Comparison of ENCODE assay signal across 9 cellular contexts in the genomic region with DNA sequence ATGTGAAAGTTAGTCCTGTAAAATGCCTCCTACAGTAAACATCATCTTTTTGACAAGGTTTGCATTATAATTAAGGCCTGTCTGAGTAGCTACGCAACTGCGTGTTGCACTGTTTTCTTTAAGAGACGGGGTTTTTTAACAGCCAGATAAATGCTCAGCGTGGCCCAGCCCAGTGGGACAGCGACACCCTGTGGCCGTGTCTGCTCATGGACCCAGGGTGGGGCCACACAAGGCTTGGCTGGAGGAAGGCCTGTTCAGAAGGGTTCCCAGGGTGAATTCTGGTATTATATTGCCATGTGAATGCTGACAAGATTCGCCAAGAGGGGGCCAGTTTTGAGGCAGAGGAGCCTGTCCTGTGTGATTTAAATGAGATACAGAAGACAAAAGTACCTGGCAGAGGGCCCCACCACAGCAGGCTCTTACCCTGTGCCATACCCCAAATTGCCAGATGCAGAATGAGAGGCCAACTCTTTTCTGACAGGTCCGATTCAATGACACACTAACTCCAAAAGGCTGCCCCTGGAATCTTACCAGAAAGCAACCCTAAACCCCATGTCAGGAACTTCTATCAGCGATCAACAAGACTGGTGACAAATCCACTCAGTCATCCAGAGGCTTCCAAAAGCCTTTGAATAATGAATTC.
DNase-seq lines count a peak whose midpoint lies in the region; ATAC-seq, FAIRE-seq and TF ChIP-seq lines count a peak whose summit lies in the region.
"Had no signal": no experiment of that assay in that cellular context is flagged by ENCODE, and none has a peak within 500 bp of the region (broad histone marks: within the 10 kb centered on the region; RNA-seq: fewer than 3 reads in every experiment).

No MANE protein-coding gene starts in this region.

- no peak overlapping the region for H3K9ac ChIP-seq in keratinocyte (ENCODE audit: control insufficient read depth, extremely low read depth, insufficient read depth, low read length)

- H3K27ac ChIP-seq in OCI-LY7 (ENCODE audit: low read depth, low read length, poor library complexity, severe bottlenecking) (no peak overlapping the region), ascending aorta (no peak overlapping the region), keratinocyte (ENCODE audit: control insufficient read depth, insufficient read depth, low read length) (no peak overlapping the region)

- no peaks in the 10 kb centered on the region for H3K36me3 ChIP-seq in OCI-LY7 (ENCODE audit: insufficient read depth, low read length)
- H3K36me3 ChIP-seq in ascending aorta: no peaks in the 10 kb centered on the region
- no peaks in the 10 kb centered on the region for H3K36me3 ChIP-seq in keratinocyte (ENCODE audit: control insufficient read depth in 2 of 2, extremely low read depth in 1 of 2, insufficient read depth in 2 of 2, low read length in 2 of 2)

- no peaks in the 10 kb centered on the region for H4K20me1 ChIP-seq in OCI-LY7 (ENCODE audit: insufficient read depth, low read length)
- H4K20me1 ChIP-seq in keratinocyte (ENCODE audit: control insufficient read depth, extremely low read depth, insufficient read depth, low read length): no peaks in the 10 kb centered on the region

- H3K4me1 ChIP-seq in OCI-LY7 (ENCODE audit: insufficient read depth, low read length, poor library complexity, severe bottlenecking): no peaks in the 10 kb centered on the region
- H3K4me1 ChIP-seq in ascending aorta: no peaks in the 10 kb centered on the region
- H3K4me1 ChIP-seq in keratinocyte (ENCODE audit: control insufficient read depth, extremely low read depth, insufficient read depth, low read length): no peaks in the 10 kb centered on the region

- ATAC-seq in HG02642 (IDR thresholded peaks at IDR 0.05; ENCODE audit: poor library complexity, unreplicated experiment): peak; percentile 79

- H3K79me2 ChIP-seq in OCI-LY7 (ENCODE audit: insufficient read depth, low read depth, low read length) (no peaks in the 10 kb centered on the region), keratinocyte (ENCODE audit: control insufficient read depth, insufficient read depth, low read length) (no peaks in the 10 kb centered on the region)

- DNase-seq in SIG-M5 treated with dmso at 0.1 percent for 504 hours (lab: John Stamatoyannopoulos, UW; ENCODE audit: unreplicated experiment) (peak; percentile 50), SIG-M5 (lab: John Stamatoyannopoulos, UW) (no peak), OCI-LY7 (ENCODE audit: low spot score) (peak; percentile 51), ascending aorta (ENCODE audit: low spot score in 2 of 2) (no peak), keratinocyte (ENCODE audit: low read depth, low spot score) (no peak), NCI-H128 (lab: John Stamatoyannopoulos, UW; ENCODE audit: unreplicated experiment) (no peak)
- peak; percentile 31 to 38 for DNase-seq in stimulated activated CD8-positive, alpha-beta memory T cell treated with anti-CD3 and anti-CD28 coated beads, Interleukin-2, amount 100 ng/mL, for 48 hours (ENCODE audit: low read depth in 2 of 2)

- FAIRE-seq in keratinocyte (lab: Jason Lieb, UNC): peak; percentile 17
- FAIRE-seq: colon had no signal

- H3K4me2 ChIP-seq in OCI-LY7 (ENCODE audit: low read length): no peak overlapping the region
- no peak overlapping the region for H3K4me2 ChIP-seq in keratinocyte (ENCODE audit: control insufficient read depth, extremely low read depth, insufficient read depth, low read depth, low read length)

- CTCF ChIA-PET in OCI-LY7 (lab: Charles Lee; ENCODE audit: unreplicated experiment): no interaction called here

- POLR2A ChIA-PET in OCI-LY7 (lab: Charles Lee): no interaction called here

- H3K9me3 ChIP-seq in OCI-LY7 (ENCODE audit: low read length) (no peaks in the 10 kb centered on the region), ascending aorta (no peaks in the 10 kb centered on the region), keratinocyte (ENCODE audit: control insufficient read depth, low read depth, low read length) (no peaks in the 10 kb centered on the region)

- dilution Hi-C loops in keratinocyte (cut with MboI; ENCODE audit: extremely low pct_ligation_motif_present, low sequenced_read_pairs): loop anchor here (25.0 kb wide), 1 partner anchor 221 kb away; no protein-coding TSS in a partner anchor

- TF ChIP-seq CTCF in OCI-LY7 (conservative IDR thresholded peaks at IDR 0.05; ENCODE audit: low read length) (peak; percentile 86), ascending aorta (IDR thresholded peaks at IDR 0.05) (peak; percentile 42 to 69 (median 43)), keratinocyte (optimal IDR thresholded peaks at IDR 0.05 in 1 of 3, IDR thresholded peaks at IDR 0.05 in 1 of 3, conservative IDR thresholded peaks at IDR 0.05 in 1 of 3; ENCODE audit: extremely low read depth in 1 of 3, insufficient read depth in 2 of 3, low read length in 3 of 3) (peak; percentile 93 to 95 (median 93))

- intact Hi-C loops in OCI-LY7 (cut with micrococcal nuclease; ENCODE audit: unreplicated experiment): no loop called here
- intact Hi-C loops in ascending aorta (cut with DNase I): no loop called here

- H3K9me1 ChIP-seq in keratinocyte (ENCODE audit: control insufficient read depth, extremely low read depth, insufficient read depth, low read length): no peaks in the 10 kb centered on the region

- no TSS peak for BruUV-seq in OCI-LY7 (replicated peaks; lab: Mats Ljungman, UMichigan)

- H2AFZ ChIP-seq in OCI-LY7 (ENCODE audit: low read length) (no peak overlapping the region), keratinocyte (ENCODE audit: control insufficient read depth, low read length) (no peak overlapping the region)

- H3K9me2 ChIP-seq in OCI-LY7 (ENCODE audit: insufficient read depth, low read length): no peaks in the 10 kb centered on the region

- no peaks in the 10 kb centered on the region for H3K27me3 ChIP-seq in ascending aorta
- no peaks in the 10 kb centered on the region for H3K27me3 ChIP-seq in keratinocyte (ENCODE audit: control insufficient read depth, extremely low read depth, insufficient read depth, low read length)

- H3K4me3 ChIP-seq in OCI-LY7 (ENCODE audit: low read depth, low read length, poor library complexity, severe bottlenecking): no peak overlapping the region
- H3K4me3 ChIP-seq in ascending aorta: no peak overlapping the region
- no peak overlapping the region for H3K4me3 ChIP-seq in keratinocyte (ENCODE audit: control insufficient read depth in 2 of 3, extremely low read depth in 1 of 3, insufficient read depth in 2 of 3, low read depth in 1 of 3, low read length in 3 of 3)

Comparison
In these comparisons a context has a peak if more than half of its experiments do, and no peak if none do; other contexts are left out.
1. DNase-seq: peak in SIG-M5 treated with dmso at 0.1 percent for 504 hours (single experiment), OCI-LY7 (single experiment) and stimulated activated CD8-positive, alpha-beta memory T cell treated with anti-CD3 and anti-CD28 coated beads, Interleukin-2, amount 100 ng/mL, for 48 hours (2 of 2); none in SIG-M5 (single experiment), ascending aorta (0 of 2), keratinocyte (single experiment) and NCI-H128 (single experiment).
2. CTCF ChIP-seq: peak in every context shown above with its lines; median percentile 93 in keratinocyte; 86 in OCI-LY7; 43 in ascending aorta.